8 cellular contexts compared by ENCODE assay signal in genomic region chr5:16784843-16785791, GRCh38.
DNase-seq lines count a peak whose midpoint lies in the region; ATAC-seq, FAIRE-seq and TF ChIP-seq lines count a peak whose summit lies in the region.

No MANE protein-coding gene starts in this region.

- no peak for FAIRE-seq in astrocyte (lab: Jason Lieb, UNC)

- H3K9ac ChIP-seq in astrocyte (ENCODE audit: low read length) = peak overlapping the region; percentile 47

- peak overlapping the region; percentile 72 for H3K27ac ChIP-seq in astrocyte (ENCODE audit: low read depth, low read length)

- TF ChIP-seq CTCF in astrocyte (IDR thresholded peaks at IDR 0.05; ENCODE audit: insufficient read depth, low read depth, low read length) = no peak

- H3K36me3 ChIP-seq in astrocyte (ENCODE audit: insufficient read depth, low read length) = peaks cover 24% of the 10 kb centered on the region

- H3K4me1 ChIP-seq in astrocyte (ENCODE audit: insufficient read depth, low read length) = peaks cover 19% of the 10 kb centered on the region

- peak overlapping the region; percentile 19 for H3K4me2 ChIP-seq in astrocyte (ENCODE audit: low read length)

- H3K36me3 Mint-ChIP-seq in astrocyte (ENCODE audit: low read depth, unreplicated experiment) = peaks cover 14% of the 10 kb centered on the region

- H3K27me3 ChIP-seq in astrocyte (ENCODE audit: insufficient read depth, low read length) = no peaks in the 10 kb centered on the region

- H4K20me1 ChIP-seq in astrocyte (ENCODE audit: insufficient read depth, low read length) = peaks cover 67% of the 10 kb centered on the region

- peak; percentile 81 for ATAC-seq in HG03135 (IDR thresholded peaks at IDR 0.05; ENCODE audit: unreplicated experiment)

- H3K27ac Mint-ChIP-seq in astrocyte (ENCODE audit: unreplicated experiment) = peak overlapping the region; percentile 35

- peaks cover 15% of the 10 kb centered on the region for H3K4me1 Mint-ChIP-seq in astrocyte (ENCODE audit: low read depth, unreplicated experiment)

- H3K9me3 Mint-ChIP-seq in astrocyte (ENCODE audit: unreplicated experiment) = no peaks in the 10 kb centered on the region

- peaks cover 84% of the 10 kb centered on the region for H3K79me2 ChIP-seq in astrocyte (ENCODE audit: insufficient read depth, low read length)

- H3K4me3 Mint-ChIP-seq in astrocyte (ENCODE audit: unreplicated experiment) = no peak overlapping the region

- no peaks in the 10 kb centered on the region for H3K27me3 Mint-ChIP-seq in astrocyte (ENCODE audit: low read depth, unreplicated experiment)

- peak; percentile 55 to 68 for DNase-seq in activated CD4-positive, alpha-beta T cell treated with anti-CD3 and anti-CD28 coated beads, Interleukin-2, amount 50 U/mL, for 48 hours
- DNase-seq in activated CD4-positive, alpha-beta T cell treated with anti-CD3 and anti-CD28 coated beads for 1 hour = no peak
- DNase-seq in astrocyte (ENCODE audit: low read depth) (no peak), NK-92 (lab: John Stamatoyannopoulos, UW; ENCODE audit: unreplicated experiment) (no peak), epidermal melanocyte (ENCODE audit: insufficient read length, low spot score) (no peak), HUDEP-2 (lab: John Stamatoyannopoulos, UW; ENCODE audit: unreplicated experiment in 76 of 76) (no peak)
- DNase-seq in stimulated activated CD8-positive, alpha-beta memory T cell treated with anti-CD3 and anti-CD28 coated beads, Interleukin-4, amount 100 ng/mL, for 48 hours = peak; percentile 58

- no peaks in the 10 kb centered on the region for H3K9me3 ChIP-seq in astrocyte (ENCODE audit: insufficient read depth, low read depth, low read length)

- no peak overlapping the region for H3K4me3 ChIP-seq in astrocyte (ENCODE audit: insufficient read depth, low read depth, low read length)

- no peak overlapping the region for H2AFZ ChIP-seq in astrocyte (ENCODE audit: low read depth, low read length)

Comparison
In these comparisons a context has a peak if more than half of its experiments do, and no peak if none do; other contexts are left out.
1. DNase-seq: peak in activated CD4-positive, alpha-beta T cell treated with anti-CD3 and anti-CD28 coated beads, Interleukin-2, amount 50 U/mL, for 48 hours (2 of 2) and stimulated activated CD8-positive, alpha-beta memory T cell treated with anti-CD3 and anti-CD28 coated beads, Interleukin-4, amount 100 ng/mL, for 48 hours (single experiment); none in activated CD4-positive, alpha-beta T cell treated with anti-CD3 and anti-CD28 coated beads for 1 hour (single experiment), astrocyte (single experiment), NK-92 (single experiment), epidermal melanocyte (single experiment) and HUDEP-2 (0 of 76).